In genomic region chr4:84697615-84698201, GRCh38 we compare ENCODE assay signal across 15 cellular contexts.
DNase-seq lines count a peak whose midpoint lies in the region; ATAC-seq, FAIRE-seq and TF ChIP-seq lines count a peak whose summit lies in the region.
"Had no signal": no experiment of that assay in that cellular context is flagged by ENCODE, and none has a peak within 500 bp of the region (broad histone marks: within the 10 kb centered on the region; RNA-seq: fewer than 3 reads in every experiment).

No MANE protein-coding gene starts in this region.

- H3K4me2 ChIP-seq in GM23338: no peak overlapping the region

- DNase-seq in GM23338 (ENCODE audit: low spot score) (no peak), NCI-H1092 (lab: John Stamatoyannopoulos, UW) (no peak), NCI-H2196 (lab: John Stamatoyannopoulos, UW; ENCODE audit: unreplicated experiment) (no peak), WERI-Rb-1 (no peak), nucleus accumbens (lab: John Stamatoyannopoulos, UW) (no peak)
- DNase-seq: COR-L47, Karpas-422, NCI-H146, NCI-H226, NCI-H526 had no signal

- H3K36me3 Mint-ChIP-seq in GM23338 (ENCODE audit: low read depth): peaks cover 49% of the 10 kb centered on the region

- no peaks in the 10 kb centered on the region for H4K20me1 ChIP-seq in GM23338 (replicated peaks; ENCODE audit: insufficient read depth)

- H3K4me3 ChIP-seq in GM23338 (no peak overlapping the region), WERI-Rb-1 (ENCODE audit: low read depth, low read length) (no peak overlapping the region)
- H3K4me3 ChIP-seq: SJSA1 had no signal

- peak; percentile 64 for FAIRE-seq in islet of Langerhans (lab: Jason Lieb, UNC)

- no peaks in the 10 kb centered on the region for H3K4me1 Mint-ChIP-seq in GM23338

- H3K79me2 ChIP-seq in GM23338 (replicated peaks; ENCODE audit: insufficient read depth): no peaks in the 10 kb centered on the region

- H3F3A ChIP-seq in GM23338 (replicated peaks; ENCODE audit: low read depth): no peaks in the 10 kb centered on the region

- H3K27me3 Mint-ChIP-seq in GM23338 (ENCODE audit: insufficient read depth, low read depth, poor library complexity): peaks cover 2% of the 10 kb centered on the region

- no peak for ATAC-seq in GM23338

- no peak for TF ChIP-seq CTCF in 22Rv1 (IDR thresholded peaks at IDR 0.05)
- no peak for TF ChIP-seq CTCF in GM23338 (conservative IDR thresholded peaks at IDR 0.05; ENCODE audit: low read depth in 2 of 2)
- no peak for TF ChIP-seq CTCF in VCaP (conservative IDR thresholded peaks at IDR 0.05)
- no peak for TF ChIP-seq CTCF in WERI-Rb-1 (IDR thresholded peaks at IDR 0.05; ENCODE audit: low read depth, low read length)

- peaks cover 28% of the 10 kb centered on the region for H3K36me3 ChIP-seq in GM23338 (ENCODE audit: insufficient read depth)
- peaks cover 59% of the 10 kb centered on the region for H3K36me3 ChIP-seq in WERI-Rb-1

- H3K9me3 Mint-ChIP-seq in GM23338: no peaks in the 10 kb centered on the region
- H3K9me3 Mint-ChIP-seq: CD14-positive monocyte had no signal

- peak overlapping the region; percentile 32; the same call in 1 of the 2 replicates for H3K27ac Mint-ChIP-seq in GM23338
- H3K27ac Mint-ChIP-seq: CD14-positive monocyte had no signal

- H3K27me3 ChIP-seq in GM23338 (ENCODE audit: insufficient read depth): no peaks in the 10 kb centered on the region
- H3K27me3 ChIP-seq in WERI-Rb-1 (ENCODE audit: insufficient read depth, low read depth, severe bottlenecking): no peaks in the 10 kb centered on the region
- H3K27me3 ChIP-seq: SJSA1 had no signal

- no peak overlapping the region for H2AFZ ChIP-seq in GM23338

- H3K4me1 ChIP-seq in GM23338 (ENCODE audit: insufficient read depth): no peaks in the 10 kb centered on the region

- no peaks in the 10 kb centered on the region for H3K9me3 ChIP-seq in WERI-Rb-1 (ENCODE audit: severe bottlenecking)
- H3K9me3 ChIP-seq: SJSA1 had no signal

- peak overlapping the region; percentile 41 for H3K27ac ChIP-seq in 22Rv1
- no peak overlapping the region for H3K27ac ChIP-seq in GM23338 (ENCODE audit: low read depth)
- H3K27ac ChIP-seq in VCaP: peak overlapping the region; percentile 26
- H3K27ac ChIP-seq in WERI-Rb-1: no peak overlapping the region
- H3K27ac ChIP-seq: SJSA1 had no signal

- H3K9me2 ChIP-seq in GM23338 (ENCODE audit: insufficient read depth): no peaks in the 10 kb centered on the region

- H3K4me3 Mint-ChIP-seq in GM23338: no peak overlapping the region
- H3K4me3 Mint-ChIP-seq: CD14-positive monocyte had no signal

TF ChIP-seq in GM23338, 12 proteins besides CTCF, POLR2A, EP300 and RAD21:
- no peak for TF ChIP-seq NANOG (IDR thresholded peaks at IDR 0.05; ENCODE audit: borderline replicate concordance)
- no peak for TF ChIP-seq ZNF331 (CRISPR knock-in tag; IDR thresholded peaks at IDR 0.05; ENCODE audit: low read depth)
- TF ChIP-seq EZH2 (IDR thresholded peaks at IDR 0.05; ENCODE audit: low read depth, unreplicated experiment): no peak
- no peak for TF ChIP-seq POLR2AphosphoS5 (IDR thresholded peaks at IDR 0.05; ENCODE audit: low read depth)
- TF ChIP-seq ZNF114 (CRISPR knock-in tag; IDR thresholded peaks at IDR 0.05): no peak
- TF ChIP-seq STAT1 (IDR thresholded peaks at IDR 0.05; ENCODE audit: unreplicated experiment): no peak
- TF ChIP-seq, protein P1, sequence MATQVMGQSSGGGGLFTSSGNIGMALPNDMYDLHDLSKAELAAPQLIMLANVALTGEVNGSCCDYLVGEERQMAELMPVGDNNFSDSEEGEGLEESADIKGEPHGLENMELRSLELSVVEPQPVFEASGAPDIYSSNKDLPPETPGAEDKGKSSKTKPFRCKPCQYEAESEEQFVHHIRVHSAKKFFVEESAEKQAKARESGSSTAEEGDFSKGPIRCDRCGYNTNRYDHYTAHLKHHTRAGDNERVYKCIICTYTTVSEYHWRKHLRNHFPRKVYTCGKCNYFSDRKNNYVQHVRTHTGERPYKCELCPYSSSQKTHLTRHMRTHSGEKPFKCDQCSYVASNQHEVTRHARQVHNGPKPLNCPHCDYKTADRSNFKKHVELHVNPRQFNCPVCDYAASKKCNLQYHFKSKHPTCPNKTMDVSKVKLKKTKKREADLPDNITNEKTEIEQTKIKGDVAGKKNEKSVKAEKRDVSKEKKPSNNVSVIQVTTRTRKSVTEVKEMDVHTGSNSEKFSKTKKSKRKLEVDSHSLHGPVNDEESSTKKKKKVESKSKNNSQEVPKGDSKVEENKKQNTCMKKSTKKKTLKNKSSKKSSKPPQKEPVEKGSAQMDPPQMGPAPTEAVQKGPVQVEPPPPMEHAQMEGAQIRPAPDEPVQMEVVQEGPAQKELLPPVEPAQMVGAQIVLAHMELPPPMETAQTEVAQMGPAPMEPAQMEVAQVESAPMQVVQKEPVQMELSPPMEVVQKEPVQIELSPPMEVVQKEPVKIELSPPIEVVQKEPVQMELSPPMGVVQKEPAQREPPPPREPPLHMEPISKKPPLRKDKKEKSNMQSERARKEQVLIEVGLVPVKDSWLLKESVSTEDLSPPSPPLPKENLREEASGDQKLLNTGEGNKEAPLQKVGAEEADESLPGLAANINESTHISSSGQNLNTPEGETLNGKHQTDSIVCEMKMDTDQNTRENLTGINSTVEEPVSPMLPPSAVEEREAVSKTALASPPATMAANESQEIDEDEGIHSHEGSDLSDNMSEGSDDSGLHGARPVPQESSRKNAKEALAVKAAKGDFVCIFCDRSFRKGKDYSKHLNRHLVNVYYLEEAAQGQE (IDR thresholded peaks at IDR 0.05; ENCODE audit: unreplicated experiment): no peak
- no peak for TF ChIP-seq JUNB (IDR thresholded peaks at IDR 0.05; ENCODE audit: unreplicated experiment)
- no peak for TF ChIP-seq ETS1 (IDR thresholded peaks at IDR 0.05)

Comparison
In these comparisons a context has a peak if more than half of its experiments do, and no peak if none do; other contexts are left out.
1. H3K27ac ChIP-seq: peak in 22Rv1 (single experiment) and VCaP (single experiment); none in GM23338 (single experiment) and WERI-Rb-1 (single experiment).